Comparison of ENCODE assay signal across 22 cellular contexts in the genomic region with DNA sequence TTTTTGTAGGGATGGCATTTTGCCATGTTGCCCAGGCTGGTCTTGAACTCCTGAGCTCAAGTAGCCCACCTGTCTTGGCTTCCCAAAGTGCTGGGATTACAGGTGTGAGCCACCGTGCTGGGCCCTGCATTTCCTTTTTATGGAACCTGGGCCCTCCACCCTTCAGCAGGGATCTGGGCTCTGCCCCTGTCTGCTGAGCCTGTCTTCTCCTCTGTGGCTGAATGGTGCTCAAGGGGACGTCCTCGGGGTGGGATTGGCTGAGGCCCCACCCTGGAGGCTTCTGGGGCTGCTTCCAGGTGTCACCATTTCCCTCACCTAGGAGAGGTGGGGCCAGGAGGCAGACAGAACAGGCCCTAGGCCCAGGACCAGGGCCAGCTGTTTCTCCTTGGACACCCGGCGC.
"Had no signal": no experiment of that assay in that cellular context is flagged by ENCODE, and none has a peak within 500 bp of the region (broad histone marks: within the 10 kb centered on the region; RNA-seq: fewer than 3 reads in every experiment).

No MANE protein-coding gene starts in this region.

- H3K4me3 ChIP-seq: dorsolateral prefrontal cortex, gastrocnemius medialis, left lung, ovary, right lobe of liver, stomach, thyroid gland had no signal

- H3K4me1 ChIP-seq: gastrocnemius medialis, left lung, right lobe of liver had no signal

- FAIRE-seq: colon, urothelium cell line had no signal

- DNase-seq: caudate nucleus; cerebellar nuclear complex; effector CD4-positive, alpha-beta T cell; foreskin fibroblast; gastrocnemius medialis; left cardiac atrium; left lung; mesendoderm; midbrain; naive thymus-derived CD4-positive, alpha-beta T cell; occipital lobe; ovary; right lobe of liver; stimulated activated CD4-positive, alpha-beta T cell treated with anti-CD3 and anti-CD28 coated beads, Interleukin-4, amount 100 ng/mL, for 4 hours; stimulated activated naive CD4-positive, alpha-beta T cell; stomach; thyroid gland had no signal

- H3K9me3 Mint-ChIP-seq: nephron, type B pancreatic cell had no signal

- H3K36me3 ChIP-seq: gastrocnemius medialis, left lung, ovary, right lobe of liver, stomach, thyroid gland had no signal

- H3K9me3 ChIP-seq: gastrocnemius medialis, left lung, ovary, right lobe of liver, stomach, thyroid gland had no signal

- H3K27ac ChIP-seq: dorsolateral prefrontal cortex, gastrocnemius medialis, left lung, ovary, right lobe of liver, stomach, thyroid gland had no signal

- H3K4me3 Mint-ChIP-seq: naive thymus-derived CD4-positive, alpha-beta T cell; nephron; type B pancreatic cell had no signal

- H3K36me3 Mint-ChIP-seq: naive thymus-derived CD4-positive, alpha-beta T cell; type B pancreatic cell had no signal

- H3K27me3 ChIP-seq: gastrocnemius medialis, ovary, right lobe of liver, thyroid gland had no signal
